Comparison of ENCODE assay signal across 2 cellular contexts in the genomic region with DNA sequence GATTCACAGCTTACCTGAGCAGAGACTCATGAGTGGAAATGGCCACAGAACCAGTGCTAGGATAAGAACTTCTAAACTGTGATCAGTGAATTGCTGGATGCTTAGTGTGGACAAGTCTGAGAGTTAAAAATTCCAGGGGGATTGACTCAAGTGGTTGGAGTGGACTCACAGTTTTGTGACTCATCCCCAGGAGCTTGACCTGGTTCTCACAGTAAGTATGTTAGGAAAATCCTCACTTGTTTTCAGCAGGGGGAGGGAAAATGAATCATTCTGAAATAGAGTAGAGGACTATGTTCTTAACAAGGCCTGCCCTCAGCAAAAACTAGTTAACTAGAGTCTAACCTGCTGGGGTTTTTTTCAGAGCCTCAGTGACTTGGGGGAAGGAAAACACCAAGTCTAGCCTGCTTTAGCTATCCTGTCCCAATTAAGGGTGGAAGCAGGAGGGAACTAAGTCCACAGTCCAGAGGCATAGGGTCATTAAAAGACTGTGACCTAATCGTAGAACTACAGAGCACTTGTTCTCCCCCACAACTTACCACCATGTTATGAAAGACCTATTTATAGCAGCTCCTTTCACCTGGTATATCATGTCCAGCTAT.
TF ChIP-seq lines count a peak whose summit lies in the region.

No MANE protein-coding gene starts in this region.

TF ChIP-seq in A549, 52 proteins besides CTCF, POLR2A, EP300 and RAD21:
- TF ChIP-seq, protein P1, sequence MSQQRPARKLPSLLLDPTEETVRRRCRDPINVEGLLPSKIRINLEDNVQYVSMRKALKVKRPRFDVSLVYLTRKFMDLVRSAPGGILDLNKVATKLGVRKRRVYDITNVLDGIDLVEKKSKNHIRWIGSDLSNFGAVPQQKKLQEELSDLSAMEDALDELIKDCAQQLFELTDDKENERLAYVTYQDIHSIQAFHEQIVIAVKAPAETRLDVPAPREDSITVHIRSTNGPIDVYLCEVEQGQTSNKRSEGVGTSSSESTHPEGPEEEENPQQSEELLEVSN (IDR thresholded peaks at IDR 0.05; ENCODE audit: borderline replicate concordance, low read depth): no peak
- no peak for TF ChIP-seq KDM5A (IDR thresholded peaks at IDR 0.05)
- TF ChIP-seq TP53 (CRISPR knock-in tag; IDR thresholded peaks at IDR 0.05): no peak
- TF ChIP-seq SMC3 (IDR thresholded peaks at IDR 0.05): 0 out of 3 replicates have a peak, but pooled peaks have one; percentile 14
- TF ChIP-seq FOSL2 (IDR thresholded peaks at IDR 0.05): peak; percentile 96
- peak; percentile 97 for TF ChIP-seq FOSL2 (CRISPR knock-in tag; IDR thresholded peaks at IDR 0.05)
- TF ChIP-seq, protein P2, sequence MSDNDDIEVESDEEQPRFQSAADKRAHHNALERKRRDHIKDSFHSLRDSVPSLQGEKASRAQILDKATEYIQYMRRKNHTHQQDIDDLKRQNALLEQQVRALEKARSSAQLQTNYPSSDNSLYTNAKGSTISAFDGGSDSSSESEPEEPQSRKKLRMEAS (IDR thresholded peaks at IDR 0.05): peak; percentile 53; the same call in 1 of the 2 replicates
- no peak for TF ChIP-seq BHLHE40 (IDR thresholded peaks at IDR 0.05; ENCODE audit: low read depth, low read length)
- TF ChIP-seq MAFK (IDR thresholded peaks at IDR 0.05; ENCODE audit: partially characterized antibody): peak; percentile 18
- TF ChIP-seq CBX2 (IDR thresholded peaks at IDR 0.05; ENCODE audit: borderline replicate concordance, low read depth): no peak
- TF ChIP-seq, protein P3, sequence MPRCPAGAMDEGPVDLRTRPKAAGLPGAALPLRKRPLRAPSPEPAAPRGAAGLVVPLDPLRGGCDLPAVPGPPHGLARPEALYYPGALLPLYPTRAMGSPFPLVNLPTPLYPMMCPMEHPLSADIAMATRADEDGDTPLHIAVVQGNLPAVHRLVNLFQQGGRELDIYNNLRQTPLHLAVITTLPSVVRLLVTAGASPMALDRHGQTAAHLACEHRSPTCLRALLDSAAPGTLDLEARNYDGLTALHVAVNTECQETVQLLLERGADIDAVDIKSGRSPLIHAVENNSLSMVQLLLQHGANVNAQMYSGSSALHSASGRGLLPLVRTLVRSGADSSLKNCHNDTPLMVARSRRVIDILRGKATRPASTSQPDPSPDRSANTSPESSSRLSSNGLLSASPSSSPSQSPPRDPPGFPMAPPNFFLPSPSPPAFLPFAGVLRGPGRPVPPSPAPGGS (IDR thresholded peaks at IDR 0.05): 0 out of 3 replicates have a peak, but pooled peaks have one; percentile 19
- TF ChIP-seq CEBPB (IDR thresholded peaks at IDR 0.05): peak in 1 of 2 experiments; percentile 22; a peak in 1 of 4 replicates
- peak; percentile 88 for TF ChIP-seq JUNB (IDR thresholded peaks at IDR 0.05)
- no peak for TF ChIP-seq CHD4 (IDR thresholded peaks at IDR 0.05; ENCODE audit: borderline replicate concordance)
- no peak for TF ChIP-seq HOXB13 (CRISPR knock-in tag; IDR thresholded peaks at IDR 0.05; ENCODE audit: low read depth)
- peak; percentile 30 to 71; a peak in 3 of 5 replicates for TF ChIP-seq JUN (IDR thresholded peaks at IDR 0.05)
- TF ChIP-seq HEYL (CRISPR knock-in tag; IDR thresholded peaks at IDR 0.05): no peak
- TF ChIP-seq NFE2L2 (conservative IDR thresholded peaks at IDR 0.05; ENCODE audit: low read length): no peak
- TF ChIP-seq GATA3 (IDR thresholded peaks at IDR 0.05; ENCODE audit: borderline replicate concordance): peak; percentile 57; the same call in 1 of the 2 replicates
TF ChIP-seq in A549: peak in this region for 9.

TF ChIP-seq in liver, 16 proteins besides CTCF, POLR2A, EP300 and RAD21:
- TF ChIP-seq EGR1 (IDR thresholded peaks at IDR 0.05; ENCODE audit: low read depth in 2 of 2) (no peak), HNF4A (conservative IDR thresholded peaks at IDR 0.05) (peak; percentile 87 to 95), FOXA1 (IDR thresholded peaks at IDR 0.05) (no peak), TAF1 (conservative IDR thresholded peaks at IDR 0.05) (no peak), FOXA2 (IDR thresholded peaks at IDR 0.05) (no peak), RXRA (IDR thresholded peaks at IDR 0.05) (peak; percentile 73 to 83), NR2F2 (IDR thresholded peaks at IDR 0.05) (no peak), SP1 (IDR thresholded peaks at IDR 0.05) (peak; percentile 91), YY1 (IDR thresholded peaks at IDR 0.05) (peak; percentile 20), JUND (IDR thresholded peaks at IDR 0.05) (peak; percentile 71), GABPA (IDR thresholded peaks at IDR 0.05 in 1 of 2, conservative IDR thresholded peaks at IDR 0.05 in 1 of 2) (no peak), HNF4G (IDR thresholded peaks at IDR 0.05) (peak; percentile 75)
- TF ChIP-seq, protein P2 (IDR thresholded peaks at IDR 0.05): no peak
- TF ChIP-seq, protein P4, sequence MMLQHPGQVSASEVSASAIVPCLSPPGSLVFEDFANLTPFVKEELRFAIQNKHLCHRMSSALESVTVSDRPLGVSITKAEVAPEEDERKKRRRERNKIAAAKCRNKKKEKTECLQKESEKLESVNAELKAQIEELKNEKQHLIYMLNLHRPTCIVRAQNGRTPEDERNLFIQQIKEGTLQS (IDR thresholded peaks at IDR 0.05): no peak
- TF ChIP-seq, protein P5, sequence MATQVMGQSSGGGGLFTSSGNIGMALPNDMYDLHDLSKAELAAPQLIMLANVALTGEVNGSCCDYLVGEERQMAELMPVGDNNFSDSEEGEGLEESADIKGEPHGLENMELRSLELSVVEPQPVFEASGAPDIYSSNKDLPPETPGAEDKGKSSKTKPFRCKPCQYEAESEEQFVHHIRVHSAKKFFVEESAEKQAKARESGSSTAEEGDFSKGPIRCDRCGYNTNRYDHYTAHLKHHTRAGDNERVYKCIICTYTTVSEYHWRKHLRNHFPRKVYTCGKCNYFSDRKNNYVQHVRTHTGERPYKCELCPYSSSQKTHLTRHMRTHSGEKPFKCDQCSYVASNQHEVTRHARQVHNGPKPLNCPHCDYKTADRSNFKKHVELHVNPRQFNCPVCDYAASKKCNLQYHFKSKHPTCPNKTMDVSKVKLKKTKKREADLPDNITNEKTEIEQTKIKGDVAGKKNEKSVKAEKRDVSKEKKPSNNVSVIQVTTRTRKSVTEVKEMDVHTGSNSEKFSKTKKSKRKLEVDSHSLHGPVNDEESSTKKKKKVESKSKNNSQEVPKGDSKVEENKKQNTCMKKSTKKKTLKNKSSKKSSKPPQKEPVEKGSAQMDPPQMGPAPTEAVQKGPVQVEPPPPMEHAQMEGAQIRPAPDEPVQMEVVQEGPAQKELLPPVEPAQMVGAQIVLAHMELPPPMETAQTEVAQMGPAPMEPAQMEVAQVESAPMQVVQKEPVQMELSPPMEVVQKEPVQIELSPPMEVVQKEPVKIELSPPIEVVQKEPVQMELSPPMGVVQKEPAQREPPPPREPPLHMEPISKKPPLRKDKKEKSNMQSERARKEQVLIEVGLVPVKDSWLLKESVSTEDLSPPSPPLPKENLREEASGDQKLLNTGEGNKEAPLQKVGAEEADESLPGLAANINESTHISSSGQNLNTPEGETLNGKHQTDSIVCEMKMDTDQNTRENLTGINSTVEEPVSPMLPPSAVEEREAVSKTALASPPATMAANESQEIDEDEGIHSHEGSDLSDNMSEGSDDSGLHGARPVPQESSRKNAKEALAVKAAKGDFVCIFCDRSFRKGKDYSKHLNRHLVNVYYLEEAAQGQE (IDR thresholded peaks at IDR 0.05): no peak
- TF ChIP-seq, protein P6, sequence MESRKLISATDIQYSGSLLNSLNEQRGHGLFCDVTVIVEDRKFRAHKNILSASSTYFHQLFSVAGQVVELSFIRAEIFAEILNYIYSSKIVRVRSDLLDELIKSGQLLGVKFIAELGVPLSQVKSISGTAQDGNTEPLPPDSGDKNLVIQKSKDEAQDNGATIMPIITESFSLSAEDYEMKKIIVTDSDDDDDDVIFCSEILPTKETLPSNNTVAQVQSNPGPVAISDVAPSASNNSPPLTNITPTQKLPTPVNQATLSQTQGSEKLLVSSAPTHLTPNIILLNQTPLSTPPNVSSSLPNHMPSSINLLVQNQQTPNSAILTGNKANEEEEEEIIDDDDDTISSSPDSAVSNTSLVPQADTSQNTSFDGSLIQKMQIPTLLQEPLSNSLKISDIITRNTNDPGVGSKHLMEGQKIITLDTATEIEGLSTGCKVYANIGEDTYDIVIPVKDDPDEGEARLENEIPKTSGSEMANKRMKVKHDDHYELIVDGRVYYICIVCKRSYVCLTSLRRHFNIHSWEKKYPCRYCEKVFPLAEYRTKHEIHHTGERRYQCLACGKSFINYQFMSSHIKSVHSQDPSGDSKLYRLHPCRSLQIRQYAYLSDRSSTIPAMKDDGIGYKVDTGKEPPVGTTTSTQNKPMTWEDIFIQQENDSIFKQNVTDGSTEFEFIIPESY (IDR thresholded peaks at IDR 0.05): no peak
